8 cellular contexts compared by ENCODE assay signal in the genomic region with DNA sequence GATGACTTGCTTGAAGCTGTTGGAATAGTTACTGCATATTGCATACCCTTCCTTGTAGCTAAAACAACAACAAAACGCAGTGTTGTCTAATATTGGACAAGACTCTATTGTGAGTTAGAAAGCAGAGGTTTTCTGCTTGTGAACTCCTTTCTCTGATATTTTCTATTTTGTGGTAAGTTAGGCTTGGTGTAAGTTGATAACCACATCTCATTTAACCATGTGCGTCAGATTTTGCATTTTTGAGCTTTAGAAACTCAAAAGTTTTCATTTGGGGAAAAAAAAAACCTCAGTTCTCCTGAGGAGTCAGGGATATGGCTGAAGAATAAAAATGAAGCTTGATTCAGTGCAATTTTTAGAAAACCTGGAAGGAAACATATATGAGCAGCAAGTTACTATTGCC. TPM values are rescaled to one million over a fixed set of nuclear protein-coding genes. Genes with fewer than 3 reads are reported as not detected.
DNase-seq lines count a peak whose midpoint lies in the region; ATAC-seq lines count a peak whose summit lies in the region.

No MANE protein-coding gene starts in this region.

- peak overlapping the region; percentile 97 for H3K4me3 Mint-ChIP-seq in activated naive CD8-positive, alpha-beta T cell treated with anti-CD3 and anti-CD28 coated beads for 36 hours
- H3K4me3 Mint-ChIP-seq in stimulated activated naive CD8-positive, alpha-beta T cell treated with anti-CD3 and anti-CD28 coated beads, Interleukin-15, amount 100 ng/mL, for 72 hours, result peak overlapping the region; percentile 74 to 96

- H3K4me1 ChIP-seq in HUES6 (ENCODE audit: control insufficient read depth, insufficient read depth, low read length) (peaks cover 6% of the 10 kb centered on the region), iPS-20b (ENCODE audit: insufficient read depth, low read length) (peaks cover 12% of the 10 kb centered on the region; the same call in 1 of the 2 replicates)

- H3K4me1 Mint-ChIP-seq in activated naive CD8-positive, alpha-beta T cell treated with anti-CD3 and anti-CD28 coated beads for 36 hours, result peaks cover 48% of the 10 kb centered on the region
- peaks cover 59% of the 10 kb centered on the region for H3K4me1 Mint-ChIP-seq in stimulated activated naive CD8-positive, alpha-beta T cell treated with anti-CD3 and anti-CD28 coated beads, Interleukin-15, amount 100 ng/mL, for 72 hours

- peak overlapping the region; percentile 96 for H3K27ac Mint-ChIP-seq in activated naive CD8-positive, alpha-beta T cell treated with anti-CD3 and anti-CD28 coated beads for 36 hours
- peak overlapping the region; percentile 99 to 100 for H3K27ac Mint-ChIP-seq in stimulated activated naive CD8-positive, alpha-beta T cell treated with anti-CD3 and anti-CD28 coated beads, Interleukin-15, amount 100 ng/mL, for 72 hours

- no peaks in the 10 kb centered on the region for H3K9me3 ChIP-seq in HUES6 (ENCODE audit: control insufficient read depth, insufficient read depth, low read depth, low read length)
- H3K9me3 ChIP-seq in iPS-20b (ENCODE audit: insufficient read depth, low read depth, low read length), result no peaks in the 10 kb centered on the region

- peak overlapping the region; percentile 100 for H3K4me3 ChIP-seq in HUES6 (ENCODE audit: low read depth, low read length)
- H3K4me3 ChIP-seq in iPS-20b (ENCODE audit: low read length), result peak overlapping the region; percentile 92

- ATAC-seq in stimulated activated naive CD8-positive, alpha-beta T cell treated with anti-CD3 and anti-CD28 coated beads, Interleukin-15, amount 100 ng/mL, for 72 hours, result no peak
- ATAC-seq in HG03196 (IDR thresholded peaks at IDR 0.05; ENCODE audit: unreplicated experiment) (no peak), HG03571 (IDR thresholded peaks at IDR 0.05; ENCODE audit: unreplicated experiment) (no peak), HG03135 (IDR thresholded peaks at IDR 0.05; ENCODE audit: unreplicated experiment) (no peak)

- H3K36me3 ChIP-seq in HUES6 (ENCODE audit: control insufficient read depth, insufficient read depth, low read length) (peaks cover 32% of the 10 kb centered on the region), iPS-20b (ENCODE audit: insufficient read depth, low read depth, low read length) (peaks cover 28% of the 10 kb centered on the region)

- H3K27me3 Mint-ChIP-seq in activated naive CD8-positive, alpha-beta T cell treated with anti-CD3 and anti-CD28 coated beads for 36 hours, result no peaks in the 10 kb centered on the region
- no peaks in the 10 kb centered on the region for H3K27me3 Mint-ChIP-seq in stimulated activated naive CD8-positive, alpha-beta T cell treated with anti-CD3 and anti-CD28 coated beads, Interleukin-15, amount 100 ng/mL, for 72 hours

- peak overlapping the region; percentile 97; the same call in 1 of the 2 replicates for H3K27ac ChIP-seq in HUES6 (ENCODE audit: low read depth, low read length)
- H3K27ac ChIP-seq in iPS-20b (ENCODE audit: low read length), result no peak overlapping the region

- H3K9ac ChIP-seq in HUES6 (ENCODE audit: low read length), result peak overlapping the region; percentile 98
- peak overlapping the region; percentile 95 for H3K9ac ChIP-seq in iPS-20b (ENCODE audit: low read depth, low read length)

- peaks cover 46% of the 10 kb centered on the region for H3K36me3 Mint-ChIP-seq in activated naive CD8-positive, alpha-beta T cell treated with anti-CD3 and anti-CD28 coated beads for 36 hours

- DNase-seq in activated naive CD8-positive, alpha-beta T cell treated with anti-CD3 and anti-CD28 coated beads for 36 hours, result no peak
- no peak for DNase-seq in stimulated activated naive CD8-positive, alpha-beta T cell treated with anti-CD3 and anti-CD28 coated beads, Interleukin-15, amount 100 ng/mL, for 72 hours
- no peak for DNase-seq in ureter (ENCODE audit: low spot score)

- no peaks in the 10 kb centered on the region for H3K27me3 ChIP-seq in HUES6 (ENCODE audit: control insufficient read depth, insufficient read depth, low read length)
- H3K27me3 ChIP-seq in iPS-20b (ENCODE audit: insufficient read depth, low read length), result no peaks in the 10 kb centered on the region

- no peaks in the 10 kb centered on the region for H3K9me3 Mint-ChIP-seq in activated naive CD8-positive, alpha-beta T cell treated with anti-CD3 and anti-CD28 coated beads for 36 hours
- no peaks in the 10 kb centered on the region for H3K9me3 Mint-ChIP-seq in stimulated activated naive CD8-positive, alpha-beta T cell treated with anti-CD3 and anti-CD28 coated beads, Interleukin-15, amount 100 ng/mL, for 72 hours

RNA-seq across cellular contexts. Expression of gene ARIH1, which starts 1.5 kb away (rescaled TPM):
- total RNA-seq in activated naive CD8-positive, alpha-beta T cell treated with anti-CD3 and anti-CD28 coated beads for 36 hours, result 100 to 1,000 TPM; 152 to 160 TPM
- total RNA-seq in ureter, result 163 TPM
